In the genomic region with DNA sequence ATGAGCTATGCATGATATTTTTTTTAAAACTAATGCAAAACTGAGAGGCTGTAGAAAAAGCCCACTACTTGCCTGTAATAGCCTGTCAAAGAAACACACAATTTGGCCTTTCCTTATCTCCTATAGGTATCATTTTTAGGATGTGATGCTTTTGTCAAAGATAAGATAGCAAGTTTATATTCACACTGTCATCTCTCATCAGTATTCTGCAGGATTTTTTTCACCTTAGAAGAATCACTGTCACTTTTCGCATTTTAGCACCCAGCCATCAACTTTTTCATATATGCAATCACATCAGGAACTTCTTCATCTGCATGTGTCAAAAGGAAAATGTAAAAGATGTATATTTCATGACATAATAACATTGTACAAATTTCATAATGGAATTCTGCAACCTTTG, we compare ENCODE assay signal across 5 cellular contexts.
"Had no signal": no experiment of that assay in that cellular context is flagged by ENCODE, and none has a peak within 500 bp of the region (broad histone marks: within the 10 kb centered on the region; RNA-seq: fewer than 3 reads in every experiment).

No MANE protein-coding gene starts in this region.

- DNase-seq: IMR-90, KBM-7, KG1 had no signal

- H3K27ac ChIP-seq: HL-60 had no signal

- H3K4me3 ChIP-seq: K562 had no signal
